2 cellular contexts compared by ENCODE assay signal in the genomic region with DNA sequence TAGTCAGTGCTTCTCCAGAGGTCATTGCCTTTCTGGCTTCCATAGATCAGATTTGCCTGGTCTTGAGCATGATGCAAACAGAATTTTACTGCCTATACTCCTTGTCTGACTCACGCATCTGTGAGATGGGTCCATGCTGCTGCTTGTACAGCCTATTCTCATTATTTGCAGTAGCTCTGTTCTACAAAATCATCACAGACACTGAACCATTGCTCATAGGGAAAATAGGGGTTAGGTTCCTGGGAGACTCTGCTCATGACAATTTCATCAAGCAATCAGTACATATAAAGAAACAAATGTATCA.
TF ChIP-seq lines count a peak whose summit lies in the region.

No MANE protein-coding gene starts in this region.

TF ChIP-seq in HepG2, 621 proteins besides CTCF, POLR2A, EP300 and RAD21:
- peak; percentile 86 for TF ChIP-seq ZNF629 (CRISPR knock-in tag; conservative IDR thresholded peaks at IDR 0.05)
- no peak for TF ChIP-seq ARID2 (CRISPR knock-in tag; IDR thresholded peaks at IDR 0.05; ENCODE audit: borderline replicate concordance)

TF ChIP-seq in H1, 55 proteins besides CTCF, POLR2A, EP300 and RAD21:
- TF ChIP-seq EGR1 (IDR thresholded peaks at IDR 0.05; ENCODE audit: borderline replicate concordance, low read depth, low read length), result no peak
- no peak for TF ChIP-seq MAFK (IDR thresholded peaks at IDR 0.05; ENCODE audit: low read depth, low read length)
- no peak for TF ChIP-seq CBX5 (IDR thresholded peaks at IDR 0.05; ENCODE audit: low read depth, low read length)
- no peak for TF ChIP-seq CHD2 (IDR thresholded peaks at IDR 0.05; ENCODE audit: low read length)
- no peak for TF ChIP-seq RBBP5 (IDR thresholded peaks at IDR 0.05; ENCODE audit: borderline replicate concordance, low read depth, low read length)
- no peak for TF ChIP-seq TAF1 (IDR thresholded peaks at IDR 0.05; ENCODE audit: low read depth, low read length)
- TF ChIP-seq FOSL1 (IDR thresholded peaks at IDR 0.05; ENCODE audit: insufficient read depth, low read depth, low read length), result no peak
- TF ChIP-seq CREB1 (IDR thresholded peaks at IDR 0.05), result no peak
- no peak for TF ChIP-seq CTBP2 (IDR thresholded peaks at IDR 0.05; ENCODE audit: borderline replicate concordance, insufficient read depth, insufficient read length, low read length)
- TF ChIP-seq BCL11A (IDR thresholded peaks at IDR 0.05; ENCODE audit: low read depth in 2 of 2, low read length in 2 of 2), result no peak
- TF ChIP-seq SIN3A (conservative IDR thresholded peaks at IDR 0.05 in 1 of 2, IDR thresholded peaks at IDR 0.05 in 1 of 2; ENCODE audit: low read depth in 1 of 2, low read length in 2 of 2), result no peak
- TF ChIP-seq YY1 (IDR thresholded peaks at IDR 0.05; ENCODE audit: low read depth, low read length), result no peak
- TF ChIP-seq RFX5 (IDR thresholded peaks at IDR 0.05; ENCODE audit: borderline replicate concordance, low read depth, low read length), result no peak
- TF ChIP-seq SRF (IDR thresholded peaks at IDR 0.05; ENCODE audit: low read depth, low read length), result no peak
- TF ChIP-seq GTF2F1 (IDR thresholded peaks at IDR 0.05; ENCODE audit: borderline replicate concordance, low read depth, low read length), result no peak
- no peak for TF ChIP-seq BRCA1 (IDR thresholded peaks at IDR 0.05; ENCODE audit: low read depth, low read length)
